In genomic region chr15:84714816-84715215, GRCh38 we compare ENCODE assay signal across 8 cellular contexts. TPM values are rescaled to one million over a fixed set of nuclear protein-coding genes. Genes with fewer than 3 reads are reported as not detected.
DNase-seq lines count a peak whose midpoint lies in the region; ATAC-seq and TF ChIP-seq lines count a peak whose summit lies in the region.

No MANE protein-coding gene starts in this region.

- no peaks in the 10 kb centered on the region for H3K27me3 Mint-ChIP-seq in nephron (ENCODE audit: low read depth)

- no peaks in the 10 kb centered on the region for H3K9me2 ChIP-seq in Karpas-422 (replicated peaks; ENCODE audit: insufficient read depth, low read length)

- H3K4me2 ChIP-seq in BLaER1 treated with 17β-estradiol and CSF1 and Interleukin-3, amounts not matched to agents 10 nM and 100 nM = peak overlapping the region; percentile 81 to 98 (median 87)
- peak overlapping the region; percentile 86 for H3K4me2 ChIP-seq in Karpas-422 (ENCODE audit: low read depth, low read length, poor library complexity, severe bottlenecking)

- DNase-seq in Karpas-422 (no peak), coronary artery (ENCODE audit: low spot score) (no peak), SKM-1 (lab: John Stamatoyannopoulos, UW; ENCODE audit: unreplicated experiment) (no peak), NCI-H2196 treated with DMSO at 0.1 percent for 48 hours (lab: John Stamatoyannopoulos, UW; ENCODE audit: unreplicated experiment) (no peak)

- H3K79me2 ChIP-seq in Karpas-422 (ENCODE audit: low read length) = peaks cover 58% of the 10 kb centered on the region

- H3K27ac ChIP-seq in BLaER1 treated with 17β-estradiol and CSF1 and Interleukin-3, amounts not matched to agents 10 nM and 100 nM = peak overlapping the region in 9 of 11 experiments; percentile 81 to 92 (median 85); a peak in 14 of 22 replicates
- H3K27ac ChIP-seq in Karpas-422 (ENCODE audit: low read length) (peak overlapping the region; percentile 53; the same call in 1 of the 2 replicates), coronary artery (peak overlapping the region in 1 of 2 donors; percentile 92)

- TF ChIP-seq CTCF in coronary artery (IDR thresholded peaks at IDR 0.05) (no peak), nephron (IDR thresholded peaks at IDR 0.05; ENCODE audit: unreplicated experiment in 3 of 3) (no peak)

- H3K36me3 Mint-ChIP-seq in nephron (ENCODE audit: low read depth) = peaks cover 5% of the 10 kb centered on the region

- peak overlapping the region; percentile 82 to 91 (median 88) for H3K9ac ChIP-seq in BLaER1 treated with 17β-estradiol and CSF1 and Interleukin-3, amounts not matched to agents 10 nM and 100 nM
- peak overlapping the region; percentile 92 for H3K9ac ChIP-seq in Karpas-422 (ENCODE audit: low read length)

- peak overlapping the region; percentile 74 to 97 (median 90) for H3K4me3 ChIP-seq in BLaER1 treated with 17β-estradiol and CSF1 and Interleukin-3, amounts not matched to agents 10 nM and 100 nM
- H3K4me3 ChIP-seq in Karpas-422 (ENCODE audit: low read length) (peak overlapping the region; percentile 89), coronary artery (peak overlapping the region; percentile 85)

- ATAC-seq in HG03039 (IDR thresholded peaks at IDR 0.05; ENCODE audit: unreplicated experiment) (no peak), HG03095 (IDR thresholded peaks at IDR 0.05; ENCODE audit: unreplicated experiment) (no peak)

- H3K9me3 Mint-ChIP-seq in nephron = no peaks in the 10 kb centered on the region

- H2AFZ ChIP-seq in Karpas-422 (ENCODE audit: low read length) = no peak overlapping the region

- H3K27ac Mint-ChIP-seq in nephron = peak overlapping the region; percentile 75 to 96 (median 88)

- H3K4me1 ChIP-seq in BLaER1 treated with 17β-estradiol and CSF1 and Interleukin-3, amounts not matched to agents 10 nM and 100 nM = peaks cover 23 to 49% (median 30%) of the 10 kb centered on the region in 10 experiments
- peaks cover 25% of the 10 kb centered on the region for H3K4me1 ChIP-seq in Karpas-422 (ENCODE audit: low read length)

- H3K27me3 ChIP-seq in BLaER1 treated with 17β-estradiol and CSF1 and Interleukin-3, amounts not matched to agents 10 nM and 100 nM = no peaks in the 10 kb centered on the region
- H3K27me3 ChIP-seq in Karpas-422 (ENCODE audit: low read length) = no peaks in the 10 kb centered on the region

- H3K9me3 ChIP-seq in BLaER1 treated with 17β-estradiol and CSF1 and Interleukin-3, amounts not matched to agents 10 nM and 100 nM (replicated peaks in 1 of 11) = no peaks in the 10 kb centered on the region
- H3K9me3 ChIP-seq in Karpas-422 (ENCODE audit: low read length) = no peaks in the 10 kb centered on the region

- H3K36me3 ChIP-seq in BLaER1 treated with 17β-estradiol and CSF1 and Interleukin-3, amounts not matched to agents 10 nM and 100 nM = peaks cover 17 to 42% (median 28%) of the 10 kb centered on the region in 11 experiments
- H3K36me3 ChIP-seq in Karpas-422 (ENCODE audit: insufficient read depth, low read length) = no peaks in the 10 kb centered on the region

- peaks cover 38% of the 10 kb centered on the region for H3K4me1 Mint-ChIP-seq in nephron

- peaks cover 28 to 55% (median 49%) of the 10 kb centered on the region in 11 experiments; a peak in 20 of 22 replicates for H4K20me1 ChIP-seq in BLaER1 treated with 17β-estradiol and CSF1 and Interleukin-3, amounts not matched to agents 10 nM and 100 nM
- H4K20me1 ChIP-seq in Karpas-422 (ENCODE audit: insufficient read depth, low read depth, low read length) = no peaks in the 10 kb centered on the region; the same call in 1 of the 2 replicates

- H3K4me3 Mint-ChIP-seq in nephron = peak overlapping the region; percentile 94 to 98 (median 95)

RNA-seq across cellular contexts. Expression of gene SEC11A, which starts 1.1 kb away (rescaled TPM):
- total RNA-seq in Karpas-422 (2014; rRNA removed; shearing (Covaris generic); ENCODE audit: low replicate concordance) = 82.3 and 116 TPM in 2 replicates

RNA-seq across cellular contexts. Expression of gene ZNF592, which starts 33.6 kb away (rescaled TPM):
- total RNA-seq in Karpas-422 (2014; rRNA removed; shearing (Covaris generic); ENCODE audit: low replicate concordance) = 15.5 and 18.0 TPM in 2 replicates

RNA-seq across cellular contexts. Expression of gene NMB, which starts 56.8 kb away (rescaled TPM):
- total RNA-seq in Karpas-422 (2014; rRNA removed; shearing (Covaris generic); ENCODE audit: low replicate concordance) = 15.1 and 17.2 TPM in 2 replicates
